In the genomic region with DNA sequence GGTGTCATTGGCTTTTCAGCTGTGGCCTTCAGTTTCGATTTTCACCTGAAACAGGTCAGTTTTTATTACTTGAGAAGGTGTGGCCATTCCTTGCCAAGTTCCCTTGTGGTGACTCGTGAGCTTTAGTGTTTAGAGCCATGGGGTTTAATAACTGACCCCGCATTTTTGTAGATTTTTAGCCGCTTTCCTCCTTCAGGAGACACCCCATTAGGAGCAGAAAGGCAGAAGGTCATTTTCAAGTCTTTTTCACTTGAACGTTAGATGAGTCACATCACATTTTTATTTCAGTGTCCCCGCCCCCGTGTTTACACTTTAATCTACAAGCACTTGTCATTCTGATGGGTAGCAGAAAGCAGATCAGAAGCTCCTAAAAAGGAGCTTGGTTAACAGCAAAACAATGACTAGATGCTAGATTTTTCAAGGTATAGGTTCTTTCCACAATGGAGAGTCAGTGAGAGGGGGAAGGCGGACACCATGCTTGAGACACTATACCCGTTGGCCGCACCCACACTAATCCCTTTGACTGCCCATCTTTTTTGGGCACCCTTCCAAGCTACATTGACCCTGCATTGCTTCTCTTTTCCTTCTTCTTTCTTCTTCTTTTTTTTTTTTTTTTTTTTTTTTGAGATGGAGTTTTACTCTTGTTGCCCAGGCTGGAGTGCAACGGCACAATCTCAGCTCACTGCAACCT, we compare ENCODE assay signal across 8 cellular contexts.
DNase-seq lines count a peak whose midpoint lies in the region; ATAC-seq, FAIRE-seq and TF ChIP-seq lines count a peak whose summit lies in the region.

No MANE protein-coding gene starts in this region.

- peak overlapping the region; percentile 16 to 80 for H3K27ac ChIP-seq in ascending aorta

- intact Hi-C loops in ascending aorta (cut with DNase I), result loop anchor here (5.0 kb wide), 1 partner anchor 188 kb away; no protein-coding TSS in a partner anchor

- DNase-seq in A172 (ENCODE audit: low spot score), result peak; percentile 79
- peak; percentile 63 for DNase-seq in HT1080 (ENCODE audit: low read depth)
- peak in 1 of 2 donors; percentile 62 for DNase-seq in ascending aorta (ENCODE audit: low spot score in 2 of 2)
- peak; percentile 83 for DNase-seq in kidney tubule cell (ENCODE audit: low spot score)
- DNase-seq in GM12891 (ENCODE audit: insufficient read length, low spot score), result no peak
- no peak for DNase-seq in Kasumi-1 (lab: John Stamatoyannopoulos, UW)
- no peak for DNase-seq in stimulated activated CD4-positive, alpha-beta T cell treated with anti-CD3 and anti-CD28 coated beads, Interleukin-4, amount 100 ng/mL, for 24 hours

- peaks cover 4 to 65% of the 10 kb centered on the region in 2 donors for H3K4me1 ChIP-seq in ascending aorta

- H3K9me3 ChIP-seq in ascending aorta, result no peaks in the 10 kb centered on the region

- ATAC-seq in HG02970 (IDR thresholded peaks at IDR 0.05; ENCODE audit: low FRiP score, unreplicated experiment), result no peak

- TF ChIP-seq CTCF in ascending aorta (IDR thresholded peaks at IDR 0.05), result no peak

- TF ChIP-seq POLR2A in GM12891 (IDR thresholded peaks at IDR 0.05; ENCODE audit: low read depth, low read length), result no peak

- no peak for FAIRE-seq in GM12891 (lab: Jason Lieb, UNC)

- peaks cover 8 to 9% of the 10 kb centered on the region in 2 donors for H3K36me3 ChIP-seq in ascending aorta

- no peaks in the 10 kb centered on the region for H3K27me3 ChIP-seq in ascending aorta

- no peak overlapping the region for H3K4me3 ChIP-seq in ascending aorta

TF ChIP-seq in GM12891, 5 proteins besides CTCF, POLR2A, EP300 and RAD21:
- TF ChIP-seq TAF1 (IDR thresholded peaks at IDR 0.05; ENCODE audit: low read depth, low read length), result no peak
- TF ChIP-seq POU2F2 (IDR thresholded peaks at IDR 0.05; ENCODE audit: low read depth, low read length), result no peak
- no peak for TF ChIP-seq POLR2AphosphoS5 (IDR thresholded peaks at IDR 0.05; ENCODE audit: low read depth, low read length)
- TF ChIP-seq PAX5 (IDR thresholded peaks at IDR 0.05; ENCODE audit: insufficient read depth, low read length, severe bottlenecking), result no peak
- TF ChIP-seq SPI1 (IDR thresholded peaks at IDR 0.05; ENCODE audit: low read depth, low read length), result no peak

Comparison
In these comparisons a context has a peak if more than half of its experiments do, and no peak if none do; other contexts are left out.
1. DNase-seq: peak in A172 (single experiment), HT1080 (single experiment) and kidney tubule cell (single experiment); none in GM12891 (single experiment), Kasumi-1 (0 of 2) and stimulated activated CD4-positive, alpha-beta T cell treated with anti-CD3 and anti-CD28 coated beads, Interleukin-4, amount 100 ng/mL, for 24 hours (single experiment).